13 cellular contexts compared by ENCODE assay signal in the genomic region with DNA sequence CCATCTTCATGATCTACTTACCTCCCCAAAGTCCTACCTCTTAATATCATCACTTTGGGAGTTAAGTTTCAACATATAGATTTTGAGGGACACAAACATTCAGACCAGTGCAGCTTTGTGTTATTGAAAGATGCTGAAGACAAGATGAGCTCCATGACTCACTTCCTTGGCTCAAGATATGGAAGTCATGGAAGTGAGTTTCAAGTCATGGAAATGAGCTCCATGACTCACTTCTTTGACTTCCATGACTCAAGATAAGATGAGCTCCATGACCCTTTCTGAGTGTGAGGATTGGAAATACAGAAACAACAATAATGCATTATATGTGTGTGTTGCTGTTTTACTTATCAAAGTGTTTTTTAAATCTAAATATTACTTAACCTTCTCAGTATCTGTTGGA.
DNase-seq lines count a peak whose midpoint lies in the region; ATAC-seq and TF ChIP-seq lines count a peak whose summit lies in the region.
"Had no signal": no experiment of that assay in that cellular context is flagged by ENCODE, and none has a peak within 500 bp of the region (broad histone marks: within the 10 kb centered on the region; RNA-seq: fewer than 3 reads in every experiment).

No MANE protein-coding gene starts in this region.

- no peaks in the 10 kb centered on the region for H3K79me2 ChIP-seq in fibroblast of lung (ENCODE audit: control insufficient read depth, insufficient read depth, low read length)

- no peak overlapping the region for H2AFZ ChIP-seq in fibroblast of lung (ENCODE audit: low read length)

- no peaks in the 10 kb centered on the region for H4K20me1 ChIP-seq in fibroblast of lung (ENCODE audit: control insufficient read depth, extremely low read depth, insufficient read depth, low read length)

- H3K9ac ChIP-seq in fibroblast of lung (ENCODE audit: insufficient read depth, low read length), result no peak overlapping the region

- H3K27me3 ChIP-seq in fibroblast of lung (ENCODE audit: control insufficient read depth, insufficient read depth, low read length), result no peaks in the 10 kb centered on the region
- no peaks in the 10 kb centered on the region for H3K27me3 ChIP-seq in BE2C
- H3K27me3 ChIP-seq: sigmoid colon had no signal

- TF ChIP-seq CTCF in fibroblast of lung (conservative IDR thresholded peaks at IDR 0.05 in 1 of 2, IDR thresholded peaks at IDR 0.05 in 1 of 2; ENCODE audit: low read depth in 1 of 2, low read length in 2 of 2) (no peak), BE2C (IDR thresholded peaks at IDR 0.05; ENCODE audit: low read depth, low read length) (no peak)

- H3K4me1 ChIP-seq in fibroblast of lung (ENCODE audit: control insufficient read depth, extremely low read depth, insufficient read depth, low read length) (peaks cover 2% of the 10 kb centered on the region), BE2C (no peaks in the 10 kb centered on the region)
- H3K4me1 ChIP-seq: sigmoid colon had no signal

- no peak for ATAC-seq in HG03469 (IDR thresholded peaks at IDR 0.05; ENCODE audit: unreplicated experiment)
- ATAC-seq: activated CD8-positive, alpha-beta memory T cell treated with anti-CD3 and anti-CD28 coated beads, Interleukin-2, amount 10 ng/mL, durations not matched to agents 7 days and 5 days had no signal

- H3K27ac ChIP-seq in fibroblast of lung (ENCODE audit: insufficient read depth, low read length), result no peak overlapping the region
- H3K27ac ChIP-seq: sigmoid colon had no signal

- H3K4me3 ChIP-seq in fibroblast of lung (replicated peaks in 1 of 4; ENCODE audit: control extremely low read depth in 1 of 4, insufficient read depth in 1 of 4, low read depth in 3 of 4, low read length in 4 of 4) (no peak overlapping the region), BE2C (ENCODE audit: low read depth, low read length) (no peak overlapping the region)
- H3K4me3 ChIP-seq: sigmoid colon had no signal

- no peaks in the 10 kb centered on the region for H3K9me3 ChIP-seq in fibroblast of lung (ENCODE audit: control insufficient read depth, insufficient read depth, low read depth, low read length)
- no peaks in the 10 kb centered on the region for H3K9me3 ChIP-seq in BE2C
- H3K9me3 ChIP-seq: sigmoid colon had no signal

- H3K36me3 ChIP-seq in fibroblast of lung (ENCODE audit: control insufficient read depth, insufficient read depth, low read length) (no peaks in the 10 kb centered on the region), BE2C (no peaks in the 10 kb centered on the region)
- H3K36me3 ChIP-seq: sigmoid colon had no signal

- DNase-seq in GM03348 (ENCODE audit: low spot score) (peak; percentile 62), RKO (ENCODE audit: low spot score) (peak; percentile 88), fibroblast of lung (ENCODE audit: low read depth in 2 of 2) (peak; percentile 51 to 86), renal cortical epithelial cell (ENCODE audit: low read depth) (peak; percentile 72), DMS53 treated with DMSO at 0.1 percent for 48 hours (lab: John Stamatoyannopoulos, UW; ENCODE audit: unreplicated experiment) (no peak), BE2C (no peak)
- DNase-seq in stimulated activated CD4-positive, alpha-beta T cell treated with anti-CD3 and anti-CD28 coated beads, Interleukin-1b, Interleukin-23, amount 100 ng/mL, for 48 hours, result no peak
- DNase-seq: activated CD8-positive, alpha-beta memory T cell treated with anti-CD3 and anti-CD28 coated beads, Interleukin-2, amount 10 ng/mL, durations not matched to agents 7 days and 5 days; DND-41; effector CD8-positive, alpha-beta T cell; NCI-H2227 treated with DMSO at 0.1 percent for 48 hours; sigmoid colon had no signal

- H3K4me2 ChIP-seq in fibroblast of lung (ENCODE audit: extremely low read depth, insufficient read depth, low read length), result no peak overlapping the region

Comparison
In these comparisons a context has a peak if more than half of its experiments do, and no peak if none do; other contexts are left out.
1. DNase-seq: peak in GM03348 (single experiment), RKO (single experiment), fibroblast of lung (2 of 2) and renal cortical epithelial cell (single experiment); none in DMS53 treated with DMSO at 0.1 percent for 48 hours (single experiment), stimulated activated CD4-positive, alpha-beta T cell treated with anti-CD3 and anti-CD28 coated beads, Interleukin-1b, Interleukin-23, amount 100 ng/mL, for 48 hours (single experiment) and BE2C (single experiment).